Comparison of ENCODE assay signal across 20 cellular contexts in the genomic region with DNA sequence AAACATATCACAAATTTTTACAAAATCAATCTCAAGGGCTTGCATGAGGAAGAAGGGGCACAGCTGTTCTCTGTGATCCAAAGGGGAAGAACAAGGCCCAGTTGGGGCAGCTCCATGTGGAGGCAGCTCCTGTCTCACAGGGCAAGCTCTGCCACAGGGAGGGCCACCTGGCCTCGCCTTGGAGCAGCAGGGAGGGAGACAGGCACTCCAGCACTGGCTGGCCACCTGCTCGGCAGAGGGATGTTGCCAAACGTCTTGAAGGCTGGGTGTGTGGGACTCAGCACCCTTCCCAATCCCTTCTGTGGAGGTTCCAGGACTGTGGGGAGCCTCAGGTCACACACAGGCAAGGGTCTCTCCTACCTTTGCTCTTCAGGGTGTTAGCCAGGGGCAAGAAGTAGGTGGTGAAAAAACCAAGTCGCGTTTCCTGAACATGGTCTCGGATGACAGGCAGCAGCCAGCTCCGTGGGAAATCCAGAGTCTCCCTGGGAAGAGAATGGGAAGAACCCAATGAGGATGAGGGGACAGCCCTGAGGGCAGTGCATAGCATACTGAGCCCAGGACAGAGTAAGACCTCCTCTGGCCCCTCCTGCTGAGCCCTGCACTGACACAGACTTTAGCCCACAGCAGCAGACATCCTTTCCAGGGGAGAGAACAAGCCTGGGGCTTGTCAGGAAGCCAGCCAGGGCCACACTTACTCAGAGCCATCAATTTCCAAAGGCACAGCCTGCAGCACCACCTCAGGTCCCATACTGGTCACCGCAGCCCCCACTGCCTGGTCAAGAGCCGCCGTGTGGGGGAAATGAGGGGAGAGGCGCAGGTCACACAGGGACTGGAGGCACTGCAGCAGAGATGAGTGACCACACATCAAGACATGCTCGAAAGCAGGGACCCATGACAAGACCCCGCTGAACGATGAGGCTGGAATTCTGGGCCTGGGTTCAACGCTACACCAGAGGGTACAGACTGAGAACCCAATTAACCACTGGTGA. TPM values are rescaled to one million over a fixed set of nuclear protein-coding genes. Genes with fewer than 3 reads are reported as not detected.
DNase-seq lines count a peak whose midpoint lies in the region; ATAC-seq and TF ChIP-seq lines count a peak whose summit lies in the region.
"Had no signal": no experiment of that assay in that cellular context is flagged by ENCODE, and none has a peak within 500 bp of the region (broad histone marks: within the 10 kb centered on the region; RNA-seq: fewer than 3 reads in every experiment).

No MANE protein-coding gene starts in this region.

- H3K4ac ChIP-seq in mesendoderm (ENCODE audit: low read depth, low read length), result no peak overlapping the region

- no peak for ATAC-seq in HG03354 (IDR thresholded peaks at IDR 0.05; ENCODE audit: poor library complexity, severe bottlenecking, unreplicated experiment)
- ATAC-seq: K562 had no signal

- TF ChIP-seq CTCF in spleen (IDR thresholded peaks at IDR 0.05 in 8 of 11, conservative IDR thresholded peaks at IDR 0.05 in 3 of 11) (no peak), uterus (IDR thresholded peaks at IDR 0.05) (no peak)

- no peaks in the 10 kb centered on the region for H3K9me3 ChIP-seq in NT2/D1 (ENCODE audit: insufficient read depth, low read length)
- H3K9me3 ChIP-seq in spleen, result no peaks in the 10 kb centered on the region
- H3K9me3 ChIP-seq in uterus, result no peaks in the 10 kb centered on the region

- intact Hi-C loops in spleen (cut with DNase I; ENCODE audit: low total_unique reads), result no loop called here
- intact Hi-C loops in uterus (cut with DNase I; ENCODE audit: low total_unique reads), result no loop called here

- no peak overlapping the region for H3K18ac ChIP-seq in mesendoderm (ENCODE audit: low read length)

- H2BK120ac ChIP-seq in mesendoderm (ENCODE audit: low read depth, low read length), result no peak overlapping the region

- H2AK5ac ChIP-seq in mesendoderm (ENCODE audit: low read length), result no peak overlapping the region

- DNase-seq in NCI-H2171 treated with DMSO at 0.1 percent for 48 hours (lab: John Stamatoyannopoulos, UW), result peak; percentile 31
- DNase-seq in NCI-H2171 (lab: John Stamatoyannopoulos, UW), result no peak
- DNase-seq in NT2/D1 (ENCODE audit: low read depth, low spot score), result no peak
- peak; percentile 14 for DNase-seq in mesendoderm
- peak; percentile 61 for DNase-seq in spleen
- no peak for DNase-seq in uterus
- DNase-seq in NCI-H2107 (lab: John Stamatoyannopoulos, UW), result no peak
- DNase-seq: 8988T, COR-L47, DMS79, GF-D8, GOT3, NCI-H1048, NCI-H146, NCI-H510A treated with DMSO at 0.1 percent for 48 hours, SIG-M5 had no signal

- H3K79me1 ChIP-seq in mesendoderm (ENCODE audit: low read length), result no peaks in the 10 kb centered on the region

- H2BK5ac ChIP-seq in mesendoderm (ENCODE audit: low read length), result no peak overlapping the region

- H3K27me3 ChIP-seq in NT2/D1 (ENCODE audit: insufficient read depth, insufficient read length), result no peaks in the 10 kb centered on the region
- H3K27me3 ChIP-seq in mesendoderm (ENCODE audit: insufficient read depth, low read length, poor library complexity), result no peaks in the 10 kb centered on the region
- no peaks in the 10 kb centered on the region for H3K27me3 ChIP-seq in spleen (replicated peaks in 1 of 7)
- no peaks in the 10 kb centered on the region for H3K27me3 ChIP-seq in uterus

- WGBS in mesendoderm (ENCODE audit: extremely low coverage, insufficient coverage, low lambda C conversion rate), result no CpG with 5 or more reads among the region's 15 CpGs
- WGBS in spleen, 5 donors, result 84 to 93% (median 88%) methylated on average over 14 to 15 of the region's 15 CpGs

- no peaks in the 10 kb centered on the region for H3K79me2 ChIP-seq in mesendoderm (ENCODE audit: control insufficient read depth, insufficient read depth, low read length)

- TF ChIP-seq POLR2A in spleen (IDR thresholded peaks at IDR 0.05), result no peak
- no peak for TF ChIP-seq POLR2A in uterus (IDR thresholded peaks at IDR 0.05)

- no peak overlapping the region for H2BK15ac ChIP-seq in mesendoderm (replicated peaks; ENCODE audit: low read depth)

- H3K27ac ChIP-seq in mesendoderm (ENCODE audit: low read depth, low read length) (no peak overlapping the region), spleen (peak overlapping the region in 1 of 8 donors; percentile 33), uterus (no peak overlapping the region)
- H3K27ac ChIP-seq: C4-2B, HL-60 had no signal

- H3K4me1 ChIP-seq in NT2/D1 (ENCODE audit: insufficient read depth, insufficient read length), result peaks cover 4% of the 10 kb centered on the region
- no peaks in the 10 kb centered on the region for H3K4me1 ChIP-seq in mesendoderm (ENCODE audit: control insufficient read depth, low read depth, low read length)
- peaks cover 0 to 24% (median 0%) of the 10 kb centered on the region in 6 donors for H3K4me1 ChIP-seq in spleen
- H3K4me1 ChIP-seq in uterus, result no peaks in the 10 kb centered on the region

- H3K56ac ChIP-seq in mesendoderm (ENCODE audit: low read length), result no peak overlapping the region

- H3K23ac ChIP-seq in mesendoderm (ENCODE audit: low read length), result no peak overlapping the region

- H3K4me3 ChIP-seq in NT2/D1 (ENCODE audit: insufficient read length, low read depth), result no peak overlapping the region
- no peak overlapping the region for H3K4me3 ChIP-seq in mesendoderm (ENCODE audit: low read length)
- H3K4me3 ChIP-seq in spleen, result no peak overlapping the region
- no peak overlapping the region for H3K4me3 ChIP-seq in uterus
- H3K4me3 ChIP-seq: K562 had no signal

- H4K8ac ChIP-seq in mesendoderm (ENCODE audit: low read depth, low read length), result no peak overlapping the region

- peaks cover 64% of the 10 kb centered on the region for H3K36me3 ChIP-seq in NT2/D1 (ENCODE audit: insufficient read depth, insufficient read length, low read length)
- H3K36me3 ChIP-seq in mesendoderm (ENCODE audit: control insufficient read depth, insufficient read depth, low read length), result peaks cover 6% of the 10 kb centered on the region
- H3K36me3 ChIP-seq in spleen, result peaks cover 0 to 99% (median 51%) of the 10 kb centered on the region in 6 donors
- H3K36me3 ChIP-seq in uterus, result no peaks in the 10 kb centered on the region

- H3K9ac ChIP-seq in NT2/D1 (ENCODE audit: insufficient read length, low read depth), result peak overlapping the region; percentile 32
- no peak overlapping the region for H3K9ac ChIP-seq in mesendoderm (ENCODE audit: low read length)

- H4K5ac ChIP-seq in mesendoderm (ENCODE audit: low read length), result no peak overlapping the region

- H3K4me2 ChIP-seq in mesendoderm (ENCODE audit: low read length), result no peak overlapping the region

RNA-seq across cellular contexts. Expression of gene RRP12, which starts 21.9 kb away (rescaled TPM):
- polyA plus RNA-seq in mesendoderm (2013, experiment 1 of 2), result 27.8 TPM
- 28.0 TPM for polyA plus RNA-seq in mesendoderm (2013, experiment 2 of 2)
- total RNA-seq in spleen, result 10 to 100 TPM; 13.4 to 51.4 (median 24.6) TPM
- 10 to 100 TPM; 12.3 to 30.3 (median 25.1) TPM for polyA plus RNA-seq in spleen
- total RNA-seq in uterus, result 10 to 100 TPM; 14.8 to 27.6 (median 25.0) TPM

RNA-seq across cellular contexts. Expression of gene FRAT2, which starts 44.7 kb away (rescaled TPM):
- 35.3 TPM for polyA plus RNA-seq in mesendoderm (2013, experiment 1 of 2)
- polyA plus RNA-seq in mesendoderm (2013, experiment 2 of 2), result 36.5 TPM
- total RNA-seq in spleen, result 10 to 100 TPM; 28.3 to 75.6 (median 46.3) TPM
- polyA plus RNA-seq in spleen, result 10 to 100 TPM; 12.3 to 19.9 (median 14.3) TPM
- 10 to 100 TPM in 1 of 4 donors, 1 to 10 TPM in 3; 2.4 to 14.9 (median 4.8) TPM for total RNA-seq in uterus

RNA-seq across cellular contexts. Expression of gene PGAM1, which starts 46.8 kb away (rescaled TPM):
- 582 TPM for polyA plus RNA-seq in mesendoderm (2013, experiment 1 of 2)
- polyA plus RNA-seq in mesendoderm (2013, experiment 2 of 2), result 593 TPM
- total RNA-seq in spleen (100 to 1,000 TPM; 144 to 235 (median 197) TPM), uterus (100 to 1,000 TPM; 106 to 142 (median 127) TPM)
- polyA plus RNA-seq in spleen, result 100 to 1,000 TPM in 1 of 3 donors, 10 to 100 TPM in 2; 51.4 to 146 (median 98.8) TPM

Comparison
In these comparisons a context has a peak if more than half of its experiments do, and no peak if none do; other contexts are left out.
1. DNase-seq: peak in NCI-H2171 treated with DMSO at 0.1 percent for 48 hours (single experiment), mesendoderm (single experiment) and spleen (single experiment); none in NCI-H2171 (single experiment), NT2/D1 (single experiment), uterus (0 of 2) and NCI-H2107 (single experiment).